ENCODE assay signal across 12 cellular contexts in genomic region chr1:61226791-61227567, GRCh38.
DNase-seq lines count a peak whose midpoint lies in the region; TF ChIP-seq lines count a peak whose summit lies in the region.
"Had no signal": no experiment of that assay in that cellular context is flagged by ENCODE, and none has a peak within 500 bp of the region (broad histone marks: within the 10 kb centered on the region; RNA-seq: fewer than 3 reads in every experiment).

No MANE protein-coding gene starts in this region.

- no peak overlapping the region for H3K18ac ChIP-seq in neuronal stem cell (ENCODE audit: low read length)

- no peak overlapping the region for H2BK12ac ChIP-seq in neuronal stem cell (ENCODE audit: low read length)

- no peak overlapping the region for H4K8ac ChIP-seq in neuronal stem cell (ENCODE audit: low read depth, low read length)

- H4K91ac ChIP-seq in neuronal stem cell (ENCODE audit: low read depth, low read length, poor library complexity): no peak overlapping the region

- 52 to 62% (median 58%) methylated on average over 12 of the region's 12 CpGs for WGBS in stomach, 5 donors
- no CpG with 5 or more reads among the region's 12 CpGs for whole genome bisulfite sequencing in neuronal stem cell (ENCODE audit: extremely low coverage in 2 of 2, insufficient read length in 2 of 2, insufficient replicate concordance in 1 of 2), 2 donors

- H3K27ac ChIP-seq in stomach (peak overlapping the region in 4 of 5 donors; percentile 28 to 52 (median 48)), neuronal stem cell (replicated peaks; ENCODE audit: low read length) (no peak overlapping the region)

- no peak overlapping the region for H3K23ac ChIP-seq in neuronal stem cell (ENCODE audit: low read depth, low read length, poor library complexity)

- no peak for TF ChIP-seq RAD21 in Ishikawa (IDR thresholded peaks at IDR 0.05; ENCODE audit: low read depth)

- no peaks in the 10 kb centered on the region for H3K27me3 ChIP-seq in stomach
- H3K27me3 ChIP-seq in neuronal stem cell (ENCODE audit: control insufficient read depth in 3 of 3, insufficient read depth in 3 of 3, low read depth in 1 of 3, low read length in 3 of 3): no peaks in the 10 kb centered on the region

- H2BK15ac ChIP-seq in neuronal stem cell (ENCODE audit: low read length): no peak overlapping the region

- H2BK120ac ChIP-seq in neuronal stem cell (ENCODE audit: low read depth, low read length): no peak overlapping the region

- no peak overlapping the region for H3K4me2 ChIP-seq in neuronal stem cell (ENCODE audit: insufficient read depth, low read length, poor library complexity, severe bottlenecking)

- H3K36me3 ChIP-seq in stomach (no peaks in the 10 kb centered on the region), neuronal stem cell (replicated peaks in 1 of 2; ENCODE audit: control insufficient read depth in 2 of 2, insufficient read depth in 2 of 2, low read length in 2 of 2) (no peaks in the 10 kb centered on the region)

- H3K79me1 ChIP-seq in neuronal stem cell (ENCODE audit: low read depth, low read length): no peaks in the 10 kb centered on the region

- H2BK5ac ChIP-seq in neuronal stem cell (ENCODE audit: low read length): no peak overlapping the region

- H3K4ac ChIP-seq in neuronal stem cell (ENCODE audit: low read length): no peak overlapping the region

- TF ChIP-seq POLR2A in stomach (IDR thresholded peaks at IDR 0.05): no peak

- H3K14ac ChIP-seq in neuronal stem cell (ENCODE audit: low read length): no peak overlapping the region

- no peak overlapping the region for H2AFZ ChIP-seq in neuronal stem cell (ENCODE audit: low read length)

- H3K9ac ChIP-seq in neuronal stem cell (ENCODE audit: low read depth, low read length, poor library complexity): no peak overlapping the region

- H3K4me3 ChIP-seq in fibroblast of mammary gland (ENCODE audit: control insufficient read depth, low read depth, low read length) (peak overlapping the region; percentile 31), stomach (peak overlapping the region in 1 of 4 donors; percentile 8), neuronal stem cell (ENCODE audit: low read length in 2 of 2) (no peak overlapping the region)

- H2AK5ac ChIP-seq in neuronal stem cell (ENCODE audit: low read depth, low read length): no peak overlapping the region

- H3K4me1 ChIP-seq in stomach: peaks cover 7 to 55% (median 32%) of the 10 kb centered on the region in 4 donors
- H3K4me1 ChIP-seq in neuronal stem cell (ENCODE audit: control insufficient read depth in 2 of 2, insufficient read depth in 1 of 2, low read depth in 1 of 2, low read length in 2 of 2): no peaks in the 10 kb centered on the region

- intact Hi-C loops in stomach (cut with DNase I; ENCODE audit: low total_unique reads): no loop called here

- TF ChIP-seq EP300 in Ishikawa (IDR thresholded peaks at IDR 0.05; ENCODE audit: borderline replicate concordance) (no peak), stomach (IDR thresholded peaks at IDR 0.05) (no peak)

- DNase-seq in NCI-H69 (lab: John Stamatoyannopoulos, UW): peak; percentile 94
- DNase-seq in fibroblast of mammary gland (ENCODE audit: low read depth): peak; percentile 58
- DNase-seq in stomach: peak; percentile 67
- no peak for DNase-seq in neuronal stem cell (ENCODE audit: low spot score)
- no peak for DNase-seq in 8988T
- no peak for DNase-seq in UCSD-AML1 (lab: John Stamatoyannopoulos, UW; ENCODE audit: unreplicated experiment)
- DNase-seq in amniotic stem cell (lab: John Stamatoyannopoulos, UW): no peak
- DNase-seq: activated CD4-positive, CD25-positive, alpha-beta regulatory T cell treated with anti-CD3 and anti-CD28 coated beads, Interleukin-2, amount 50 U/mL, for 72 hours; GF-D8; hippocampal formation; NCI-H226 had no signal

- no peaks in the 10 kb centered on the region for H3K9me3 ChIP-seq in stomach
- H3K9me3 ChIP-seq in neuronal stem cell (replicated peaks in 1 of 2; ENCODE audit: control insufficient read depth in 2 of 2, insufficient read depth in 1 of 2, low read depth in 1 of 2, low read length in 2 of 2): no peaks in the 10 kb centered on the region

- TF ChIP-seq CTCF in fibroblast of mammary gland (conservative IDR thresholded peaks at IDR 0.05; ENCODE audit: control insufficient read depth, insufficient read depth, low read depth, low read length): no peak
- TF ChIP-seq CTCF in stomach (IDR thresholded peaks at IDR 0.05): no peak

TF ChIP-seq in Ishikawa, 13 proteins besides CTCF, POLR2A, EP300 and RAD21:
- no peak for TF ChIP-seq ZBTB7A (IDR thresholded peaks at IDR 0.05; ENCODE audit: low read depth)
- peak; percentile 58 for TF ChIP-seq NFIC (IDR thresholded peaks at IDR 0.05)
- TF ChIP-seq YY1 (IDR thresholded peaks at IDR 0.05; ENCODE audit: low read depth): no peak
- TF ChIP-seq TAF1 (IDR thresholded peaks at IDR 0.05; ENCODE audit: low read depth): no peak
- no peak for TF ChIP-seq TCF12 (IDR thresholded peaks at IDR 0.05; ENCODE audit: low read depth)
- TF ChIP-seq USF1 (IDR thresholded peaks at IDR 0.05): no peak

Comparison
In these comparisons a context has a peak if more than half of its experiments do, and no peak if none do; other contexts are left out.
1. DNase-seq: peak in NCI-H69 (single experiment), fibroblast of mammary gland (single experiment) and stomach (single experiment); none in neuronal stem cell (single experiment), 8988T (single experiment), UCSD-AML1 (single experiment) and amniotic stem cell (single experiment).